In genomic region chr4:90798948-90799347, GRCh38 we compare ENCODE assay signal across 1 cellular context.
TF ChIP-seq lines count a peak whose summit lies in the region.

No MANE protein-coding gene starts in this region.

TF ChIP-seq in GM23338, 12 proteins besides CTCF, POLR2A, EP300 and RAD21 (continued from another document):
- no peak for TF ChIP-seq ZNF462 (CRISPR knock-in tag; IDR thresholded peaks at IDR 0.05)
